In the genomic region with DNA sequence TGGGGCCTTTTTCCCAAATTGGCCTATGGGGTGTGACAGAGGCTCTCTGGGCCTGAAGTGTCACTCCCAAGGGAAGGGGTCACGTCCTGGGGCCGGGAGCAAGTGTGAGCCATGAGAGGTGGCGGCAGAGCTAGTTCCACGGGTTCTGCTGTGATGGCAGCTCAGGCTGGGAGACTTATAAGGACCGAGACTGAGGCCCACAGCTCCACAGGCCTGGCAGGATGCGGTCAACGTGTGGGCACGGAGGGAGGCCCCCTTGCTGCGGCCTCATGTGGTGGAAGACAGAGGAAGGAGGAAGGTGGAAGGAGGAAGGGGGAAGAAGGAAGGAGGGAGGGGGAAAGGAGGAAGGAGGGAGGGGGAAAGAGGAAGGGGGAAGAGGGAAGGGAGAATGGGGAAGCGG, we compare ENCODE assay signal across 24 cellular contexts. TPM values are rescaled to one million over a fixed set of nuclear protein-coding genes. Genes with fewer than 3 reads are reported as not detected.
DNase-seq lines count a peak whose midpoint lies in the region; ATAC-seq lines count a peak whose summit lies in the region.
"Had no signal": no experiment of that assay in that cellular context is flagged by ENCODE, and none has a peak within 500 bp of the region (broad histone marks: within the 10 kb centered on the region; RNA-seq: fewer than 3 reads in every experiment).

No MANE protein-coding gene starts in this region.

- no peaks in the 10 kb centered on the region for H3K9me3 Mint-ChIP-seq in activated naive CD8-positive, alpha-beta T cell treated with anti-CD3 and anti-CD28 coated beads, Interleukin-2, amount 50 U/mL, for 24 hours
- peaks cover 6% of the 10 kb centered on the region for H3K9me3 Mint-ChIP-seq in stimulated activated effector memory CD8-positive, alpha-beta T cell treated with anti-CD3 and anti-CD28 coated beads, Interleukin-12 subunit alpha, Interleukin-12 subunit beta, amount 100 ng/mL, for 72 hours

- ATAC-seq in activated naive CD8-positive, alpha-beta T cell treated with anti-CD3 and anti-CD28 coated beads, Interleukin-2, amount 50 U/mL, for 24 hours, result peak; percentile 64
- peak; percentile 78 for ATAC-seq in stimulated activated effector memory CD8-positive, alpha-beta T cell treated with anti-CD3 and anti-CD28 coated beads, Interleukin-12 subunit alpha, Interleukin-12 subunit beta, amount 100 ng/mL, for 72 hours
- ATAC-seq: activated CD4-positive, CD25-positive, alpha-beta regulatory T cell treated with anti-CD3 and anti-CD28 coated beads, Interleukin-2, amount 50 U/mL, for 24 hours had no signal

- H3K4me1 Mint-ChIP-seq in activated naive CD8-positive, alpha-beta T cell treated with anti-CD3 and anti-CD28 coated beads, Interleukin-2, amount 50 U/mL, for 24 hours, result peaks cover 4% of the 10 kb centered on the region
- H3K4me1 Mint-ChIP-seq in stimulated activated effector memory CD8-positive, alpha-beta T cell treated with anti-CD3 and anti-CD28 coated beads, Interleukin-12 subunit alpha, Interleukin-12 subunit beta, amount 100 ng/mL, for 72 hours, result peaks cover 11% of the 10 kb centered on the region

- no peak overlapping the region for H3K27ac Mint-ChIP-seq in activated naive CD8-positive, alpha-beta T cell treated with anti-CD3 and anti-CD28 coated beads, Interleukin-2, amount 50 U/mL, for 24 hours
- peak overlapping the region; percentile 35 for H3K27ac Mint-ChIP-seq in stimulated activated effector memory CD8-positive, alpha-beta T cell treated with anti-CD3 and anti-CD28 coated beads, Interleukin-12 subunit alpha, Interleukin-12 subunit beta, amount 100 ng/mL, for 72 hours
- H3K27ac Mint-ChIP-seq: activated T-cell treated with anti-CD3 and anti-CD28 coated beads, Interleukin-2, amount 50 U/mL, for 24 hours; nephron; progenitor cell of endocrine pancreas had no signal

- H3K27me3 Mint-ChIP-seq in activated naive CD8-positive, alpha-beta T cell treated with anti-CD3 and anti-CD28 coated beads, Interleukin-2, amount 50 U/mL, for 24 hours, result peaks cover 12% of the 10 kb centered on the region

- no peak overlapping the region for H3K4me3 Mint-ChIP-seq in activated naive CD8-positive, alpha-beta T cell treated with anti-CD3 and anti-CD28 coated beads, Interleukin-2, amount 50 U/mL, for 24 hours
- H3K4me3 Mint-ChIP-seq in stimulated activated effector memory CD8-positive, alpha-beta T cell treated with anti-CD3 and anti-CD28 coated beads, Interleukin-12 subunit alpha, Interleukin-12 subunit beta, amount 100 ng/mL, for 72 hours, result peak overlapping the region; percentile 18
- H3K4me3 Mint-ChIP-seq: activated T-cell treated with anti-CD3 and anti-CD28 coated beads, Interleukin-2, amount 50 U/mL, for 24 hours; nephron had no signal

- DNase-seq in activated T-cell treated with anti-CD3 and anti-CD28 coated beads, Interleukin-2, amount 50 U/mL, for 48 hours, result peak; percentile 51 to 52
- DNase-seq in activated T-cell treated with anti-CD3 and anti-CD28 coated beads, Interleukin-2, amount 50 U/mL, for 1 hour, result no peak
- DNase-seq in NOMO-1 treated with DMSO at 0.1 percent for 48 hours (lab: John Stamatoyannopoulos, UW; ENCODE audit: unreplicated experiment) (peak; percentile 29), SIG-M5 (lab: John Stamatoyannopoulos, UW) (no peak), HT-29 (ENCODE audit: low spot score) (no peak), epidermal melanocyte (ENCODE audit: insufficient read length, low spot score) (no peak)
- peak; percentile 51 for DNase-seq in activated naive CD8-positive, alpha-beta T cell treated with anti-CD3 and anti-CD28 coated beads, Interleukin-2, amount 50 U/mL, for 24 hours
- no peak for DNase-seq in stimulated activated effector memory CD8-positive, alpha-beta T cell treated with anti-CD3 and anti-CD28 coated beads, Interleukin-12 subunit alpha, Interleukin-12 subunit beta, amount 100 ng/mL, for 72 hours (ENCODE audit: low spot score in 2 of 2)
- DNase-seq: activated T-cell treated with anti-CD3 and anti-CD28 coated beads, Interleukin-2, amount 50 U/mL, for 24 hours; erythroblast; foreskin melanocyte; kidney glomerular epithelial cell; mesenchymal stem cell; NCI-H1417; NCI-H526 treated with DMSO at 0.1 percent for 48 hours; substantia nigra; uterus had no signal

- peaks cover 7% of the 10 kb centered on the region for H3K36me3 Mint-ChIP-seq in activated naive CD8-positive, alpha-beta T cell treated with anti-CD3 and anti-CD28 coated beads, Interleukin-2, amount 50 U/mL, for 24 hours (ENCODE audit: low read depth)
- H3K36me3 Mint-ChIP-seq in stimulated activated effector memory CD8-positive, alpha-beta T cell treated with anti-CD3 and anti-CD28 coated beads, Interleukin-12 subunit alpha, Interleukin-12 subunit beta, amount 100 ng/mL, for 72 hours, result no peaks in the 10 kb centered on the region
- H3K36me3 Mint-ChIP-seq: CD14-positive monocyte had no signal

RNA-seq across cellular contexts. Expression of a gene that starts 7.2 kb away (rescaled TPM):
- 0.28 and 0.73 TPM in 2 replicates for total RNA-seq in HT-29 (2014; rRNA removed; shearing (Covaris generic))
- total RNA-seq: LHCN-M2, SJSA1, skeletal muscle tissue had no signal

Comparison
In these comparisons a context has a peak if more than half of its experiments do, and no peak if none do; other contexts are left out.
1. DNase-seq: peak in activated T-cell treated with anti-CD3 and anti-CD28 coated beads, Interleukin-2, amount 50 U/mL, for 48 hours (2 of 2), NOMO-1 treated with DMSO at 0.1 percent for 48 hours (single experiment) and activated naive CD8-positive, alpha-beta T cell treated with anti-CD3 and anti-CD28 coated beads, Interleukin-2, amount 50 U/mL, for 24 hours (single experiment); none in activated T-cell treated with anti-CD3 and anti-CD28 coated beads, Interleukin-2, amount 50 U/mL, for 1 hour (single experiment), stimulated activated effector memory CD8-positive, alpha-beta T cell treated with anti-CD3 and anti-CD28 coated beads, Interleukin-12 subunit alpha, Interleukin-12 subunit beta, amount 100 ng/mL, for 72 hours (0 of 2), SIG-M5 (single experiment), HT-29 (single experiment) and epidermal melanocyte (single experiment).